8 cellular contexts compared by ENCODE assay signal in the genomic region with DNA sequence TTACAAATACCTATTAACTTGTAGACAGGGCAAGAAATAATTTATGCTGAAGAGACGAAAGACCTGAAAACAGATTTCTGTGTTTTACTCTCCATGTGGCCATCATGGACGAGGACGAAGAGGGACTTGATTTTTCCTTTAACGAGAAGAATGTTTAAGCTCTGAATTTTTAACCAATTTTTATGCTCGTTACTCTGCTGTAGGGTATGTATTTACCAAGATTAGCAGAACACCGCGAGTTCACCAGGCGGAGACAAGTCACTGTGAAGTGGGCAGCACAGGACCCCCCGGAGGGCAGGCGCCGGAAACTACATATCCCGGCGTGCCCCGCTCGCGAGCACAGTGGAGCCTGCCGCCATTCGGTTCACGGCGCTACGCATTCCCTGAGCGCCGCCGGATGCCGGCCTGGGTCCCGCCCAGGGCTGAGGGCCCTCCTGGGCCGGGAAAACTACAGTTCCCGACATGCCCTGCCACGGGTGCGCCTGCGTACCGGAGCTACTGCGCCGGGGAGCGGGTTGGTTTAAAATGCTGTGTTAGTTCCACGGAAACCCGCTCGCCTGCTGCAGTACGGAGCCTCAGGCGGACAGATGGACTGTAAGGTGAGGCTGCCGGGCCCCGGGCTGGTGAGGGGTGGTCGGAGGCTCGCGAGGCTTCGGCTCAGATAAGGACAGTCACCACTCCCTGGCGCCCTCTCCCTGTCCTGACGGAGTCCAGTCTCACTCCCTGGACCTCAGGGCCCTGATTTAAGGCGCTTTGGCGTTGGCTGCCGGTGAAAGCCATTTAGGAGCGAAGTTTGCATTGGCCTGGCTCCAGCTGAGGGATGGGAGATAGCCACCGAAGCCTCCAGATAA. TPM values are rescaled to one million over a fixed set of nuclear protein-coding genes. Genes with fewer than 3 reads are reported as not detected.
A peak's percentile ranks its signal among the peaks of the same experiment; 100 is the strongest.
DNase-seq lines count a peak whose midpoint lies in the region; ATAC-seq and TF ChIP-seq lines count a peak whose summit lies in the region.

A gene (plus strand): TSS at position 536 of the 851 bp plus-strand sequence. CDS start 52 bp downstream, at position 588.

- intact Hi-C loops in adrenal gland (cut with DNase I) = no loop called here
- intact Hi-C loops in heart right ventricle (cut with DNase I) = loop anchor here in 1 of 10 donors (5.0 kb wide), 1 partner anchor 562 kb away; no protein-coding TSS in a partner anchor
- intact Hi-C loops in posterior cingulate gyrus (cut with DNase I) = loop anchor here (2.0 to 5.0 kb wide), 2 partner anchors 45 to 337 kb away; no protein-coding TSS in a partner anchor
- intact Hi-C loops in upper lobe of right lung (cut with DNase I) = no loop called here

- 4 to 13% (median 6%) methylated on average over 21 to 53 of the region's 53 CpGs for WGBS in adrenal gland, 4 donors
- WGBS in heart right ventricle, 2 donors = 5% methylated on average over 52 to 53 of the region's 53 CpGs

- no peak for TF ChIP-seq CTCF in GM13976 (IDR thresholded peaks at IDR 0.05; ENCODE audit: borderline replicate concordance, control extremely low read depth, extremely low read depth, insufficient read depth, missing control alignments)
- peak in 1 of 6 experiments; percentile 15 for TF ChIP-seq CTCF in adrenal gland (IDR thresholded peaks at IDR 0.05)
- TF ChIP-seq CTCF in heart right ventricle (IDR thresholded peaks at IDR 0.05) = peak in 5 of 9 donors; percentile 5 to 46 (median 43)
- TF ChIP-seq CTCF in upper lobe of right lung (IDR thresholded peaks at IDR 0.05) = no peak

- H3K36me3 ChIP-seq in adrenal gland (replicated peaks in 1 of 2) = no peaks in the 10 kb centered on the region
- no peaks in the 10 kb centered on the region for H3K36me3 ChIP-seq in heart right ventricle
- no peaks in the 10 kb centered on the region for H3K36me3 ChIP-seq in upper lobe of right lung

- H3K4me1 ChIP-seq in adrenal gland (replicated peaks in 1 of 2) (peaks cover 5 to 8% of the 10 kb centered on the region in 2 donors), heart right ventricle (peaks cover 0 to 17% (median 5%) of the 10 kb centered on the region in 9 donors), upper lobe of right lung (peaks cover 5% of the 10 kb centered on the region)

- no peak within 1 kb of the TSS for H3K27ac ChIP-seq in adrenal gland
- H3K27ac ChIP-seq in heart right ventricle = peak within 1 kb of the TSS in 5 of 10 donors; percentile 22 to 69 (median 40)
- no peak within 1 kb of the TSS for H3K27ac ChIP-seq in upper lobe of right lung

- TF ChIP-seq POLR2A in adrenal gland (IDR thresholded peaks at IDR 0.05) = no peak

- peak; percentile 98 for DNase-seq in GM13976 (ENCODE audit: low spot score)
- DNase-seq in NCI-H1436 treated with DMSO at 0.1 percent for 48 hours (lab: John Stamatoyannopoulos, UW) = peak; percentile 69
- DNase-seq in T follicular helper cell (ENCODE audit: low read depth) = peak; percentile 90
- DNase-seq in adrenal gland = peak; percentile 91 to 96 (median 94)
- peak; percentile 93 for DNase-seq in heart right ventricle
- DNase-seq in posterior cingulate gyrus = peak; percentile 89 to 99 (median 94)
- peak; percentile 96 for DNase-seq in upper lobe of right lung

- in situ Hi-C loops in GM13976 (cut with MboI; ENCODE audit: low sequenced_read_pairs, unreplicated experiment) = no loop called here

- H3K27me3 ChIP-seq in adrenal gland (no peaks in the 10 kb centered on the region), heart right ventricle (no peaks in the 10 kb centered on the region), upper lobe of right lung (no peaks in the 10 kb centered on the region)

- H3K4me3 ChIP-seq in adrenal gland (peak within 1 kb of the TSS; percentile 21 to 75 (median 46)), heart right ventricle (peak within 1 kb of the TSS; percentile 49 to 74 (median 65)), upper lobe of right lung (peak within 1 kb of the TSS; percentile 56)

- H3K9me3 ChIP-seq in adrenal gland (replicated peaks in 1 of 3) (no peaks in the 10 kb centered on the region), heart right ventricle (peaks cover 0 to 4% (median 0%) of the 10 kb centered on the region in 11 donors), upper lobe of right lung (no peaks in the 10 kb centered on the region)

- peak; percentile 100 for ATAC-seq in HG02840 (IDR thresholded peaks at IDR 0.05; ENCODE audit: low FRiP score, unreplicated experiment)
- peak; percentile 100 for ATAC-seq in heart right ventricle
- ATAC-seq in upper lobe of right lung = peak; percentile 100

RNA-seq across cellular contexts. Expression of the gene that starts here (rescaled TPM):
- 1 to 10 TPM in 2 of 8 donors, under 1 TPM in 5, not detected in 1; 0.55 to 2.4 (median 0.61) TPM for total RNA-seq in adrenal gland
- 1 to 10 TPM in 2 of 3 donors, under 1 TPM in 1; 0.71 to 1.4 (median 1.3) TPM for polyA plus RNA-seq in adrenal gland
- total RNA-seq in heart right ventricle = 1 to 10 TPM in 8 of 10 donors, under 1 TPM in 2; 0.27 to 3.8 (median 2.0) TPM
- 1 to 10 TPM in 1 of 2 donors, under 1 TPM in 1; 0.12 to 1.8 TPM for polyA plus RNA-seq in heart right ventricle
- 0.87 TPM for total RNA-seq in upper lobe of right lung

Comparison
In these comparisons a context has a peak if more than half of its experiments do, and no peak if none do; other contexts are left out.
1. Peak in DNase-seq, ATAC-seq and H3K4me3 ChIP-seq in upper lobe of right lung; RNA of the gene not detected or under 1 TPM.
2. CTCF ChIP-seq: peak in heart right ventricle (5 of 9); none in GM13976 (single experiment) and upper lobe of right lung (single experiment).
3. Peak in every context shown above with its lines, with median percentiles within 50 percentile points of each other: DNase-seq, ATAC-seq and H3K4me3 ChIP-seq.